Comparison of ENCODE assay signal across 16 cellular contexts in the genomic region with DNA sequence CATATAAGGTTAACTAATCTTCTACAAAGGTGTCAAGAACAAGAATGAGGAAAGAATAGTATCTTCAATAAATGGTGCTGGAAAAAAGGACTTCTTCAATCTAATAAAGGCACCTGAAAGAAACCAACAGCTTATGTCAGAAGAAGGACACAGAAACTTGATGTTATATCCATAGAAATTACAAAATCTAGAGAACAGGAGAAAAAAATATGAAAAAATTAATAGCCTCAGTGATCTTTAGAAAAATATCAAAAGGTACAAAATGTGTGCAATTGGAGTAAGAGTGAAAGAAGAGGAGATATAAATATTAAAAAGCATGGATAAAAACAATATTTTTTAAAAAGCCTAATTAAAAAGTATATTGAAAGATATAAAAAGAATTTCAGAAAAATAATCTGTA. TPM values are rescaled to one million over a fixed set of nuclear protein-coding genes. Genes with fewer than 3 reads are reported as not detected.
DNase-seq lines count a peak whose midpoint lies in the region; ATAC-seq and TF ChIP-seq lines count a peak whose summit lies in the region.
"Had no signal": no experiment of that assay in that cellular context is flagged by ENCODE, and none has a peak within 500 bp of the region (broad histone marks: within the 10 kb centered on the region; RNA-seq: fewer than 3 reads in every experiment).

No MANE protein-coding gene starts in this region.

- no peaks in the 10 kb centered on the region for H3K36me3 ChIP-seq in DOHH2 (ENCODE audit: control insufficient read depth, low read length)
- H3K36me3 ChIP-seq in Loucy (ENCODE audit: insufficient read depth, low read length) = no peaks in the 10 kb centered on the region
- no peaks in the 10 kb centered on the region for H3K36me3 ChIP-seq in smooth muscle cell (ENCODE audit: low read depth)
- H3K36me3 ChIP-seq: BE2C had no signal

- CTCF ChIA-PET in RWPE1 (lab: Yijun Ruan, JAX) = interaction anchor here (0.7 kb wide), 1 partner anchor 39 kb away, joined by 5 read pairs; no protein-coding TSS in a partner anchor

- H3K9me2 ChIP-seq in DOHH2 (replicated peaks; ENCODE audit: control insufficient read depth, low read length) = no peaks in the 10 kb centered on the region
- H3K9me2 ChIP-seq in Loucy (replicated peaks; ENCODE audit: low read depth, low read length) = no peaks in the 10 kb centered on the region

- peaks cover 5% of the 10 kb centered on the region for H3K4me1 Mint-ChIP-seq in central memory CD8-positive, alpha-beta T cell
- peaks cover 0 to 6% (median 3%) of the 10 kb centered on the region in 4 donors for H3K4me1 Mint-ChIP-seq in naive thymus-derived CD8-positive, alpha-beta T cell

- H3K9me3 ChIP-seq in DOHH2 (ENCODE audit: control insufficient read depth, insufficient read depth, low read length) (no peaks in the 10 kb centered on the region), Loucy (ENCODE audit: insufficient read depth, low read depth, low read length) (no peaks in the 10 kb centered on the region), smooth muscle cell (replicated peaks; ENCODE audit: low read depth) (no peaks in the 10 kb centered on the region)
- H3K9me3 ChIP-seq: BE2C had no signal

- no peaks in the 10 kb centered on the region for H3K79me2 ChIP-seq in DOHH2 (ENCODE audit: control insufficient read depth, low read length)
- H3K79me2 ChIP-seq in Loucy (ENCODE audit: insufficient read depth, low read length) = no peaks in the 10 kb centered on the region
- H3K79me2 ChIP-seq in smooth muscle cell (ENCODE audit: low read depth) = no peaks in the 10 kb centered on the region

- no peaks in the 10 kb centered on the region for H4K20me1 ChIP-seq in DOHH2 (ENCODE audit: control insufficient read depth, insufficient read depth, low read depth, low read length)
- H4K20me1 ChIP-seq in Loucy (ENCODE audit: insufficient read depth, low read length, poor library complexity, severe bottlenecking) = no peaks in the 10 kb centered on the region
- no peaks in the 10 kb centered on the region for H4K20me1 ChIP-seq in smooth muscle cell (ENCODE audit: low read depth)

- H3K27ac ChIP-seq in DOHH2 (ENCODE audit: low read depth, low read length) (no peak overlapping the region), smooth muscle cell (ENCODE audit: low read depth) (no peak overlapping the region), RWPE1 (no peak overlapping the region)
- H3K27ac ChIP-seq: A549, C4-2B had no signal

- H3K4me2 ChIP-seq in DOHH2 (ENCODE audit: low read length) (0 out of 2 replicates have a peak overlapping the region, but pooled peaks have one; percentile 10), Loucy (ENCODE audit: low read depth, low read length, poor library complexity, severe bottlenecking) (no peak overlapping the region), smooth muscle cell (no peak overlapping the region)
- H3K4me2 ChIP-seq: A549, GM23338 had no signal

- peaks cover 32% of the 10 kb centered on the region for H3K4me1 ChIP-seq in DOHH2 (ENCODE audit: control insufficient read depth, low read length)
- no peaks in the 10 kb centered on the region for H3K4me1 ChIP-seq in Loucy (ENCODE audit: insufficient read depth, low read length, poor library complexity, severe bottlenecking)
- H3K4me1 ChIP-seq in smooth muscle cell (ENCODE audit: low read depth) = no peaks in the 10 kb centered on the region
- H3K4me1 ChIP-seq: BE2C had no signal

- H3K4me3 ChIP-seq in DOHH2 (ENCODE audit: low read length) (peak overlapping the region; percentile 24; the same call in 1 of the 2 replicates), Loucy (ENCODE audit: low read length, poor library complexity, severe bottlenecking) (no peak overlapping the region), smooth muscle cell (no peak overlapping the region)
- H3K4me3 ChIP-seq: A549, GM23338 had no signal

- H2AFZ ChIP-seq in Loucy (ENCODE audit: low read length) (peak overlapping the region; percentile 58; the same call in 1 of the 2 replicates), smooth muscle cell (ENCODE audit: low read depth) (peak overlapping the region; percentile 50)
- H2AFZ ChIP-seq: GM23338 had no signal

- no peaks in the 10 kb centered on the region for H3K27me3 ChIP-seq in DOHH2 (ENCODE audit: control insufficient read depth, low read length)
- H3K27me3 ChIP-seq in Loucy (ENCODE audit: insufficient read depth, low read length, poor library complexity, severe bottlenecking) = no peaks in the 10 kb centered on the region
- no peaks in the 10 kb centered on the region for H3K27me3 ChIP-seq in smooth muscle cell (ENCODE audit: low read depth)
- H3K27me3 ChIP-seq: BE2C had no signal

- H3K36me3 Mint-ChIP-seq in central memory CD8-positive, alpha-beta T cell (ENCODE audit: insufficient read depth) = peaks cover 2% of the 10 kb centered on the region
- H3K36me3 Mint-ChIP-seq in naive thymus-derived CD8-positive, alpha-beta T cell = no peaks in the 10 kb centered on the region
- H3K36me3 Mint-ChIP-seq: CD4-positive, alpha-beta memory T cell had no signal

- H3K9ac ChIP-seq in Loucy (ENCODE audit: low read depth, low read length, poor library complexity, severe bottlenecking) (no peak overlapping the region), smooth muscle cell (ENCODE audit: low read depth) (no peak overlapping the region)

- H3K27me3 Mint-ChIP-seq in central memory CD8-positive, alpha-beta T cell = peaks cover 11% of the 10 kb centered on the region
- peaks cover 0 to 5% (median 3%) of the 10 kb centered on the region in 5 donors for H3K27me3 Mint-ChIP-seq in naive thymus-derived CD8-positive, alpha-beta T cell

- no peaks in the 10 kb centered on the region for H3F3A ChIP-seq in DOHH2 (ENCODE audit: control insufficient read depth, insufficient read depth)
- H3F3A ChIP-seq in Loucy (ENCODE audit: low read depth) = no peaks in the 10 kb centered on the region
- no peaks in the 10 kb centered on the region for H3F3A ChIP-seq in smooth muscle cell (ENCODE audit: low read depth)

- POLR2A ChIA-PET in naive thymus-derived CD8-positive, alpha-beta T cell (lab: Charles Lee) = no interaction called here
- POLR2A ChIA-PET in RWPE1 (lab: Yijun Ruan, JAX; ENCODE audit: low non-redundant PET) = no interaction called here

- TF ChIP-seq CTCF in DOHH2 (IDR thresholded peaks at IDR 0.05; ENCODE audit: low read depth, low read length, poor library complexity, severe bottlenecking) (no peak), Loucy (conservative IDR thresholded peaks at IDR 0.05; ENCODE audit: low read length) (no peak), smooth muscle cell (IDR thresholded peaks at IDR 0.05; ENCODE audit: borderline replicate concordance, insufficient read depth, poor library complexity, severe bottlenecking) (no peak), RWPE1 (conservative IDR thresholded peaks at IDR 0.05; ENCODE audit: low read depth) (no peak)

- H3K9me3 Mint-ChIP-seq in central memory CD8-positive, alpha-beta T cell = no peaks in the 10 kb centered on the region
- H3K9me3 Mint-ChIP-seq in naive thymus-derived CD8-positive, alpha-beta T cell = no peaks in the 10 kb centered on the region
- H3K9me3 Mint-ChIP-seq: GM23338 had no signal

- no peak for DNase-seq in central memory CD8-positive, alpha-beta T cell (ENCODE audit: low spot score in 2 of 2)
- DNase-seq in smooth muscle cell (lab: John Stamatoyannopoulos, UW; ENCODE audit: unreplicated experiment) = no peak
- no peak for DNase-seq in naive thymus-derived CD8-positive, alpha-beta T cell
- no peak for DNase-seq in stimulated activated CD4-positive, alpha-beta T cell treated with anti-CD3 and anti-CD28 coated beads, Interleukin-12 subunit alpha, Interleukin-12 subunit beta, amount 100 ng/mL, for 4 hours
- no peak for DNase-seq in RWPE1 (ENCODE audit: low spot score)
- DNase-seq: BE2C; CD4-positive, alpha-beta memory T cell; DMS153; DMS79 treated with DMSO at 0.1 percent for 48 hours; GF-D8; H7 had no signal

- no peak overlapping the region for H3K27ac Mint-ChIP-seq in central memory CD8-positive, alpha-beta T cell (ENCODE audit: low read depth)
- peak overlapping the region in 2 of 10 donors; percentile 33 to 37 for H3K27ac Mint-ChIP-seq in naive thymus-derived CD8-positive, alpha-beta T cell
- H3K27ac Mint-ChIP-seq: CD4-positive, alpha-beta memory T cell; GM23338 had no signal

- ATAC-seq in central memory CD8-positive, alpha-beta T cell (replicated peaks; ENCODE audit: extremely low read depth, poor library complexity, severe bottlenecking) = no peak
- ATAC-seq in naive thymus-derived CD8-positive, alpha-beta T cell = no peak
- ATAC-seq: A549 had no signal

- H3K4me3 Mint-ChIP-seq in central memory CD8-positive, alpha-beta T cell = peak overlapping the region; percentile 16
- H3K4me3 Mint-ChIP-seq in naive thymus-derived CD8-positive, alpha-beta T cell = peak overlapping the region in 3 of 10 donors; percentile 23 to 48 (median 35)
- H3K4me3 Mint-ChIP-seq: GM23338 had no signal

RNA-seq across cellular contexts. Expression of a gene that starts 18.8 kb away (rescaled TPM):
- not detected in 2 replicates for total RNA-seq in smooth muscle cell
- not detected in 2 replicates for polyA plus RNA-seq in smooth muscle cell
- under 1 TPM in 1 of 2 experiments, not detected in 1; 0.52 TPM for total RNA-seq in naive thymus-derived CD8-positive, alpha-beta T cell
- not detected for polyA plus RNA-seq in naive thymus-derived CD8-positive, alpha-beta T cell
- total RNA-seq: CD4-positive, alpha-beta memory T cell; H7 had no signal
- polyA plus RNA-seq: CD4-positive, alpha-beta memory T cell had no signal

RNA-seq across cellular contexts. Expression of a gene that starts 40.4 kb away (rescaled TPM):
- 39.1 and 43.5 TPM in 2 replicates for total RNA-seq in smooth muscle cell
- 43.2 and 44.2 TPM in 2 replicates for polyA plus RNA-seq in smooth muscle cell
- 10 to 100 TPM; 29.7 to 32.1 TPM for total RNA-seq in naive thymus-derived CD8-positive, alpha-beta T cell
- polyA plus RNA-seq in naive thymus-derived CD8-positive, alpha-beta T cell = 10 to 100 TPM; 13.1 to 16.1 (median 13.4) TPM
